13 cellular contexts compared by ENCODE assay signal in genomic region chr10:100568937-100569336, GRCh38. TPM values are rescaled to one million over a fixed set of nuclear protein-coding genes. Genes with fewer than 3 reads are reported as not detected.
DNase-seq lines count a peak whose midpoint lies in the region; ATAC-seq and TF ChIP-seq lines count a peak whose summit lies in the region.
"Had no signal": no experiment of that assay in that cellular context is flagged by ENCODE, and none has a peak within 500 bp of the region (broad histone marks: within the 10 kb centered on the region; RNA-seq: fewer than 3 reads in every experiment).

No MANE protein-coding gene starts in this region.

- peaks cover 11% of the 10 kb centered on the region for H3K27me3 Mint-ChIP-seq in endodermal cell (ENCODE audit: insufficient read depth)

- H3K36me3 ChIP-seq in endodermal cell (ENCODE audit: control insufficient read depth, insufficient read depth, low read length) = no peaks in the 10 kb centered on the region
- H3K36me3 ChIP-seq: BE2C had no signal

- no peak overlapping the region for H3K9ac ChIP-seq in endodermal cell (ENCODE audit: extremely low read depth, low read length, poor library complexity, severe bottlenecking)

- TF ChIP-seq CTCF in endodermal cell (conservative IDR thresholded peaks at IDR 0.05) = no peak

- DNase-seq in activated CD8-positive, alpha-beta memory T cell treated with anti-CD3 and anti-CD28 coated beads, Interleukin-2, amount 50 U/mL, for 48 hours = peak; percentile 10
- DNase-seq in activated CD8-positive, alpha-beta memory T cell treated with anti-CD3 and anti-CD28 coated beads, Interleukin-2, amount 50 U/mL, for 4 hours = no peak
- DNase-seq in NCI-H82 (lab: John Stamatoyannopoulos, UW) = peak; percentile 80
- DNase-seq in left lobe of liver (ENCODE audit: low spot score) = peak; percentile 16
- DNase-seq in endodermal cell = no peak
- no peak for DNase-seq in AG08396 (ENCODE audit: low spot score)
- DNase-seq in sciatic nerve (ENCODE audit: low spot score) = no peak
- DNase-seq: BE2C; CD4-positive, alpha-beta memory T cell; DMS53; HFFc6 had no signal

- H3K27me3 ChIP-seq in endodermal cell (ENCODE audit: control insufficient read depth, insufficient read depth, low read length, poor library complexity, severe bottlenecking) = peaks cover 50% of the 10 kb centered on the region
- H3K27me3 ChIP-seq: BE2C had no signal

- no peaks in the 10 kb centered on the region for H3K36me3 Mint-ChIP-seq in endodermal cell (ENCODE audit: low read depth)
- H3K36me3 Mint-ChIP-seq: CD4-positive, alpha-beta memory T cell had no signal

- H3K4me3 ChIP-seq in endodermal cell (ENCODE audit: low read length) = no peak overlapping the region

- H3K27ac ChIP-seq in endodermal cell (ENCODE audit: low read depth, low read length) = no peak overlapping the region
- H3K27ac ChIP-seq: C4-2B had no signal

- WGBS in endodermal cell (ENCODE audit: insufficient coverage in 1 of 2, insufficient read length in 1 of 2), 2 experiments = 91 to 94% methylated on average over 3 to 4 of the region's 4 CpGs

- H3K9me3 ChIP-seq in endodermal cell (ENCODE audit: control insufficient read depth, low read length) = no peaks in the 10 kb centered on the region
- H3K9me3 ChIP-seq: BE2C had no signal

- H3K9me3 Mint-ChIP-seq in endodermal cell = no peaks in the 10 kb centered on the region
- H3K9me3 Mint-ChIP-seq: GM23338, HFFc6 had no signal

- no peak for ATAC-seq in left lobe of liver
- ATAC-seq in sciatic nerve = no peak

- peaks cover 11% of the 10 kb centered on the region for H3K4me1 Mint-ChIP-seq in endodermal cell
- H3K4me1 Mint-ChIP-seq: GM23338 had no signal

- H3K27ac Mint-ChIP-seq in endodermal cell = no peak overlapping the region
- H3K27ac Mint-ChIP-seq: CD4-positive, alpha-beta memory T cell; GM23338; HFFc6 had no signal

- H3K4me1 ChIP-seq in endodermal cell (ENCODE audit: control insufficient read depth, insufficient read depth, low read length) = no peaks in the 10 kb centered on the region
- H3K4me1 ChIP-seq: BE2C had no signal

- no peak overlapping the region for H3K4me3 Mint-ChIP-seq in endodermal cell
- H3K4me3 Mint-ChIP-seq: CD4-positive, alpha-beta memory T cell; GM23338; HFFc6 had no signal

- intact Hi-C loops in sciatic nerve (cut with DNase I) = loop anchor here (10.0 kb wide), 1 partner anchor 306 kb away; no protein-coding TSS in a partner anchor

RNA-seq across cellular contexts. Expression of gene HIF1AN, which starts 33.2 kb away (rescaled TPM):
- total RNA-seq in left lobe of liver (13.0 TPM), endodermal cell (10 to 100 TPM; 51.8 to 58.8 TPM), sciatic nerve (34.2 TPM)
- 28.9 TPM for polyA plus RNA-seq in endodermal cell (2013, experiment 1 of 2)
- 22.4 TPM for polyA plus RNA-seq in endodermal cell (2013, experiment 2 of 2)

RNA-seq across cellular contexts. Expression of gene NDUFB8, which starts 39.3 kb away (rescaled TPM):
- total RNA-seq in left lobe of liver (104 TPM), endodermal cell (100 to 1,000 TPM; 162 to 192 TPM), sciatic nerve (123 TPM)
- polyA plus RNA-seq in endodermal cell (2013, experiment 1 of 2) = 196 TPM
- polyA plus RNA-seq in endodermal cell (2013, experiment 2 of 2) = 185 TPM

RNA-seq across cellular contexts. Expression of gene SEC31B, which starts 49.3 kb away (rescaled TPM):
- total RNA-seq in left lobe of liver = 6.7 TPM
- total RNA-seq in endodermal cell = 10 to 100 TPM in 1 of 2 donors, 1 to 10 TPM in 1; 9.0 to 13.6 TPM
- 14.0 TPM for polyA plus RNA-seq in endodermal cell (2013, experiment 1 of 2)
- polyA plus RNA-seq in endodermal cell (2013, experiment 2 of 2) = 13.4 TPM
- total RNA-seq in sciatic nerve = 20.6 TPM

Comparison
In these comparisons a context has a peak if more than half of its experiments do, and no peak if none do; other contexts are left out.
1. DNase-seq: peak in activated CD8-positive, alpha-beta memory T cell treated with anti-CD3 and anti-CD28 coated beads, Interleukin-2, amount 50 U/mL, for 48 hours (single experiment), NCI-H82 (single experiment) and left lobe of liver (single experiment); none in activated CD8-positive, alpha-beta memory T cell treated with anti-CD3 and anti-CD28 coated beads, Interleukin-2, amount 50 U/mL, for 4 hours (single experiment), endodermal cell (single experiment), AG08396 (single experiment) and sciatic nerve (single experiment).